ENCODE assay signal across 1 cellular context in the genomic region with DNA sequence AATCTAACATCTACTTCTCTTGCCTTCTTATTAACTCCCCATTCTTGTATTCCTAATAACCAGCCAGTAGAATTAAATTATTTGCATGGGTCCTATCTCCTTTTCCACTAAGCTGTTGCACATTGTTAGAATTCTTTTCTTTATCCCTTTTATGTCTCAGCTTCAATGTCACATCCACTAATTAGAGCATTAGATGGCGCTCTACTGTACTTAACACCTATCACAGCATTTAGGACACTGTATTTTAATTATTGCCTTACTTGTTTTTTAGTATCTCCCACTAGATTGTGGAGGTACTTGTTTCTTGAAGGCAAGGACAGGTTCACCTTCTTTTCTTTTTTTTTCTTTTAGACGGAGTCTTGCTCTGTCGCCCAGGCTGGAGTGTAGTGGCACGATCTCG.
TF ChIP-seq lines count a peak whose summit lies in the region.

No MANE protein-coding gene starts in this region.

TF ChIP-seq in GM23338, 12 proteins besides CTCF, POLR2A, EP300 and RAD21 (continued from another document):
- TF ChIP-seq REST (IDR thresholded peaks at IDR 0.05; ENCODE audit: unreplicated experiment) (no peak), STAT1 (IDR thresholded peaks at IDR 0.05; ENCODE audit: unreplicated experiment) (no peak), CREB1 (CRISPR knock-in tag; IDR thresholded peaks at IDR 0.05; ENCODE audit: low read depth) (no peak), NANOG (IDR thresholded peaks at IDR 0.05; ENCODE audit: borderline replicate concordance) (no peak), ZNF331 (CRISPR knock-in tag; IDR thresholded peaks at IDR 0.05; ENCODE audit: low read depth) (no peak), ZNF462 (CRISPR knock-in tag; IDR thresholded peaks at IDR 0.05) (no peak), ZNF114 (CRISPR knock-in tag; IDR thresholded peaks at IDR 0.05) (no peak)
TF ChIP-seq in GM23338: peak in this region for 0.
